Comparison of ENCODE assay signal across 8 cellular contexts in genomic region chr18:9137168-9138066, GRCh38. TPM values are rescaled to one million over a fixed set of nuclear protein-coding genes. Genes with fewer than 3 reads are reported as not detected.
DNase-seq lines count a peak whose midpoint lies in the region; ATAC-seq and TF ChIP-seq lines count a peak whose summit lies in the region.

No MANE protein-coding gene starts in this region.

- no peaks in the 10 kb centered on the region for H3K9me3 Mint-ChIP-seq in activated naive CD8-positive, alpha-beta T cell treated with anti-CD3 and anti-CD28 coated beads, Interleukin-2, amount 10 ng/mL, durations not matched to agents 7 days and 5 days

- peak overlapping the region; percentile 84 for H3K9ac ChIP-seq in SK-N-SH

- H3K27ac ChIP-seq in SK-N-SH (ENCODE audit: low read depth in 2 of 2, low read length in 1 of 2) (peak overlapping the region; percentile 96 to 98), upper lobe of right lung (peak overlapping the region; percentile 96)

- peak overlapping the region; percentile 83 for H3K4me2 ChIP-seq in SK-N-SH

- peak overlapping the region; percentile 95 for H3K4me3 ChIP-seq in H7 (ENCODE audit: insufficient read depth, low read depth, low read length)
- peak overlapping the region; percentile 86 to 90 for H3K4me3 ChIP-seq in SK-N-SH (ENCODE audit: low read depth in 2 of 2, low read length in 1 of 2)
- peak overlapping the region; percentile 80 for H3K4me3 ChIP-seq in upper lobe of right lung

- H3K9me3 ChIP-seq in SK-N-SH (no peaks in the 10 kb centered on the region), upper lobe of right lung (no peaks in the 10 kb centered on the region)

- H3K4me1 ChIP-seq in SK-N-SH (ENCODE audit: control insufficient read depth in 1 of 2, insufficient read depth in 2 of 2, low read depth in 1 of 2, low read length in 1 of 2) (peaks cover 15 to 23% of the 10 kb centered on the region in 2 experiments; a peak in 3 of 4 replicates), upper lobe of right lung (peaks cover 49% of the 10 kb centered on the region)

- peaks cover 37% of the 10 kb centered on the region for H3F3A ChIP-seq in SK-N-SH (replicated peaks; ENCODE audit: insufficient read depth)

- no peak for TF ChIP-seq CTCF in SK-N-SH (IDR thresholded peaks at IDR 0.05)
- no peak for TF ChIP-seq CTCF in upper lobe of right lung (IDR thresholded peaks at IDR 0.05)

- CTCF ChIA-PET in SK-N-SH (lab: Yijun Ruan, JAX), result interaction anchor here (1.1 to 3.1 kb wide), 5 partner anchors 9 to 64 kb away, joined by 3 to 9 read pairs (median 5); no protein-coding TSS in a partner anchor

- intact Hi-C loops in Right ventricle myocardium superior (cut with DNase I), result loop anchor here (5.0 kb wide), 1 partner anchor 35 kb away; the partner anchor contains the start of gene NDUFV2
- intact Hi-C loops in upper lobe of right lung (cut with DNase I), result no loop called here

- under 1% methylated on average over 15 of the region's 95 CpGs for WGBS in SK-N-SH (ENCODE audit: low lambda C conversion rate)

- peak overlapping the region; percentile 91 for H3K27ac Mint-ChIP-seq in activated naive CD8-positive, alpha-beta T cell treated with anti-CD3 and anti-CD28 coated beads, Interleukin-2, amount 10 ng/mL, durations not matched to agents 7 days and 5 days

- H3K36me3 Mint-ChIP-seq in activated naive CD8-positive, alpha-beta T cell treated with anti-CD3 and anti-CD28 coated beads, Interleukin-2, amount 10 ng/mL, durations not matched to agents 7 days and 5 days, result peaks cover 22% of the 10 kb centered on the region

- no peak for TF ChIP-seq EP300 in SK-N-SH (IDR thresholded peaks at IDR 0.05; ENCODE audit: borderline replicate concordance in 1 of 2, low read depth in 1 of 2, low read length in 1 of 2)

- H3K4me1 Mint-ChIP-seq in activated naive CD8-positive, alpha-beta T cell treated with anti-CD3 and anti-CD28 coated beads, Interleukin-2, amount 10 ng/mL, durations not matched to agents 7 days and 5 days, result peaks cover 53% of the 10 kb centered on the region

- H3K9me2 ChIP-seq in SK-N-SH, result no peaks in the 10 kb centered on the region

- POLR2A ChIA-PET in SK-N-SH (lab: Yijun Ruan, JAX), result interaction anchor here (2.7 kb wide), 1 partner anchor 35 kb away, joined by 21 read pairs; the partner anchor contains the start of gene NDUFV2
- POLR2A ChIA-PET in activated naive CD8-positive, alpha-beta T cell treated with anti-CD3 and anti-CD28 coated beads, Interleukin-2, amount 10 ng/mL, durations not matched to agents 7 days and 5 days (lab: Charles Lee), result interaction anchor here (0.6 to 6.6 kb wide), 23 partner anchors 10 to 776 kb away, joined by 3 to 99 read pairs (median 5); partner anchors contain the start of genes NDUFV2, RAB12 and VAPA

- TF ChIP-seq RAD21 in SK-N-SH (IDR thresholded peaks at IDR 0.05; ENCODE audit: low read length), result no peak

- no peak overlapping the region for H2AFZ ChIP-seq in SK-N-SH (ENCODE audit: low read depth)

- H3K27me3 Mint-ChIP-seq in activated naive CD8-positive, alpha-beta T cell treated with anti-CD3 and anti-CD28 coated beads, Interleukin-2, amount 10 ng/mL, durations not matched to agents 7 days and 5 days, result no peaks in the 10 kb centered on the region

- H4K20me1 ChIP-seq in SK-N-SH (ENCODE audit: insufficient read depth), result peaks cover 50% of the 10 kb centered on the region

- H3K4me3 Mint-ChIP-seq in activated naive CD8-positive, alpha-beta T cell treated with anti-CD3 and anti-CD28 coated beads, Interleukin-2, amount 10 ng/mL, durations not matched to agents 7 days and 5 days, result peak overlapping the region; percentile 93

- peak; percentile 90 for DNase-seq in GM03348 (ENCODE audit: low spot score)
- peak; percentile 91 for DNase-seq in H7
- peak; percentile 73 for DNase-seq in LoVo (ENCODE audit: low spot score)
- peak; percentile 90 for DNase-seq in SK-N-SH
- peak; percentile 83 for DNase-seq in activated naive CD8-positive, alpha-beta T cell treated with anti-CD3 and anti-CD28 coated beads, Interleukin-2, amount 10 ng/mL, durations not matched to agents 7 days and 5 days
- peak; percentile 80 for DNase-seq in Right ventricle myocardium superior
- peak; percentile 70 for DNase-seq in pons (ENCODE audit: low spot score)
- DNase-seq in upper lobe of right lung, result peak; percentile 86

- peaks cover 69% of the 10 kb centered on the region for H3K79me2 ChIP-seq in SK-N-SH (ENCODE audit: insufficient read depth)

- H3K27me3 ChIP-seq in H7 (ENCODE audit: control insufficient read depth, insufficient read depth, low read length) (no peaks in the 10 kb centered on the region), SK-N-SH (ENCODE audit: insufficient read depth) (no peaks in the 10 kb centered on the region), upper lobe of right lung (no peaks in the 10 kb centered on the region)

- ATAC-seq in activated naive CD8-positive, alpha-beta T cell treated with anti-CD3 and anti-CD28 coated beads, Interleukin-2, amount 10 ng/mL, durations not matched to agents 7 days and 5 days (ENCODE audit: low read depth), result peak; percentile 43
- ATAC-seq in Right ventricle myocardium superior (ENCODE audit: poor library complexity), result peak; percentile 32
- peak; percentile 47 for ATAC-seq in upper lobe of right lung

- H3K36me3 ChIP-seq in H7 (replicated peaks; ENCODE audit: control insufficient read depth, insufficient read depth, low read length) (peaks cover 2% of the 10 kb centered on the region), SK-N-SH (replicated peaks in 1 of 2; ENCODE audit: control insufficient read depth in 1 of 2, insufficient read depth in 2 of 2, low read length in 1 of 2) (peaks cover 17 to 25% of the 10 kb centered on the region in 2 experiments), upper lobe of right lung (peaks cover 14% of the 10 kb centered on the region)

TF ChIP-seq in SK-N-SH, 30 proteins besides CTCF, POLR2A, EP300 and RAD21:
- TF ChIP-seq NRF1 (IDR thresholded peaks at IDR 0.05; ENCODE audit: low read depth, low read length) (peak; percentile 49), TEAD4 (IDR thresholded peaks at IDR 0.05; ENCODE audit: borderline replicate concordance, insufficient read depth) (no peak), SIN3A (IDR thresholded peaks at IDR 0.05; ENCODE audit: borderline replicate concordance, low read depth, low read length) (peak; percentile 53; the same call in 1 of the 2 replicates), TAF1 (IDR thresholded peaks at IDR 0.05; ENCODE audit: borderline replicate concordance, low read depth, low read length) (no peak), PBX3 (IDR thresholded peaks at IDR 0.05) (peak; percentile 21; the same call in 1 of the 2 replicates)

RNA-seq across cellular contexts. Expression of gene ANKRD12, which starts 0.8 kb away (rescaled TPM):
- 3.2 and 11.3 TPM in 2 replicates for total RNA-seq in H7 (2014; rRNA removed; shearing (Covaris generic))
- polyA plus RNA-seq in SK-N-SH (2012; rRNA removed), result 1.1 and 1.3 TPM in 2 replicates
- 1.4 and 1.6 TPM in 2 replicates for polyA plus RNA-seq in SK-N-SH (2012; cell fraction: cytosol; rRNA removed)
- 2.6 and 2.7 TPM in 2 replicates for polyA plus RNA-seq in SK-N-SH (2012; cell fraction: nucleus; rRNA removed)
- total RNA-seq in activated naive CD8-positive, alpha-beta T cell treated with anti-CD3 and anti-CD28 coated beads, Interleukin-2, amount 10 ng/mL, durations not matched to agents 7 days and 5 days, result 100 to 1,000 TPM; 107 to 117 TPM
- total RNA-seq in Right ventricle myocardium superior, result 39.9 TPM
- total RNA-seq in upper lobe of right lung, result 74.2 TPM

RNA-seq across cellular contexts. Expression of gene NDUFV2, which starts 34.9 kb away (rescaled TPM):
- total RNA-seq in H7 (2014; rRNA removed; shearing (Covaris generic)), result 189 and 220 TPM in 2 replicates
- polyA plus RNA-seq in SK-N-SH (2012; rRNA removed), result 99.1 and 101 TPM in 2 replicates
- polyA plus RNA-seq in SK-N-SH (2012; cell fraction: cytosol; rRNA removed), result 121 and 162 TPM in 2 replicates
- polyA plus RNA-seq in SK-N-SH (2012; cell fraction: nucleus; rRNA removed), result 27.9 and 46.5 TPM in 2 replicates
- 100 to 1,000 TPM; 166 to 168 TPM for total RNA-seq in activated naive CD8-positive, alpha-beta T cell treated with anti-CD3 and anti-CD28 coated beads, Interleukin-2, amount 10 ng/mL, durations not matched to agents 7 days and 5 days
- total RNA-seq in Right ventricle myocardium superior (521 TPM), upper lobe of right lung (106 TPM)

Comparison
In these comparisons a context has a peak if more than half of its experiments do, and no peak if none do; other contexts are left out.
1. Peak in every context shown above with its lines: DNase-seq, ATAC-seq, H3K4me3 ChIP-seq and H3K27ac ChIP-seq.